In the genomic region with DNA sequence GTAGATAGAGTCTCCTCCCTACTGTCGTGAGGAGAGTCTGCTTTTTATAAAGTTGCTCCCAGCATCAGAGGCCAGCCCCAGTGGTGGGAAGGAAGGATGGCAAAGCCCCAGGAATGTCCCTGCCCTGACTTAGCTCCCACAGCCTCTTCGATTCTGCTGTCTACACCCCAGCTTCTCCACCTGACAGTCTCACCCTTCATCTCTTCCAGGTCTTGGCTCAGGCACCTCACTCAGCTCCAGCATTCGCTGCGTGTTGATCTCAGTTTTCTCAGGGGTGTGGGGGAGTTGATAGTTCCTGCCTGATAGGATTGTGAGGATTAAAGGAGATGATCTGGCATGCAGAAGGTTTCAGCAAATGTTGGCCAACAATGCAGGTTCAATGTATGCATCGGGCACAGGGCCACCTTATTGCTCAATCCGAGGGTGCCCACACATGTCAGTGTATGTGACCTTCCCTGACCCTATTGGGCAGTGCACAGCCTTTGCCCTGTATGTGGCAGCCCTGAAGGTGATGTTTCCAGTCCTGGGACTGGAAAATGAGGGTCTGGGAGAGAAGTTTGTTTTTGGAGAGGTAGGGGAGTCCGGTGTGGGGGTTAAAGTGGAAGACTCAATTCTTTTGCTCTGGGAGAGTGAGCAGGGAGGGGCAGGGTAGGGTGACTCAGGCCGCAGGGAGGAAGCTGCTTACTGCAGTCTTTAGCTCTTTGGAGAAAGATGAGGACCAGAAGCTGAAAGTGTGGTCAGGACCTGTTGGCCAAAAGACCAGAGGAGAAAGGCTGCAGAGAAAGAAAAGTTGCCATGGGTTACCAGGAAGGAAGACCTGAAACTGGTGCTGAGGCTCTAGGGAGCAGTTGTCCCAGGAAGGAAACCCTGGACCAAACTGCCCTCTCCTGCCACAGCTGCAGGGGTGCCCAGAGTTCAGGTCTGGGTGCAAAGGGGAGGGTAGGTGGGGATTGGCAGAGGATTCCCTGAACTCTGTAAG, we compare ENCODE assay signal across 9 cellular contexts.
DNase-seq lines count a peak whose midpoint lies in the region; ATAC-seq lines count a peak whose summit lies in the region.
"Had no signal": no experiment of that assay in that cellular context is flagged by ENCODE, and none has a peak within 500 bp of the region (broad histone marks: within the 10 kb centered on the region; RNA-seq: fewer than 3 reads in every experiment).

No MANE protein-coding gene starts in this region.

- no peaks in the 10 kb centered on the region for H3K9me3 ChIP-seq in adipocyte (ENCODE audit: control insufficient read depth, low read length)

- no peaks in the 10 kb centered on the region for H3K27me3 ChIP-seq in adipocyte (replicated peaks; ENCODE audit: control insufficient read depth, insufficient read depth, low read length)

- H3K9ac ChIP-seq in adipocyte (ENCODE audit: low read length): peak overlapping the region; percentile 9

- H3K4me1 ChIP-seq in adipocyte (ENCODE audit: control insufficient read depth, insufficient read depth, low read length): peaks cover 64% of the 10 kb centered on the region

- ATAC-seq in GM18909 (IDR thresholded peaks at IDR 0.05; ENCODE audit: poor library complexity, unreplicated experiment): no peak
- no peak for ATAC-seq in HG03442 (IDR thresholded peaks at IDR 0.05; ENCODE audit: unreplicated experiment)

- DNase-seq in activated CD8-positive, alpha-beta memory T cell treated with anti-CD3 and anti-CD28 coated beads for 24 hours: peak; percentile 44
- no peak for DNase-seq in activated CD8-positive, alpha-beta memory T cell treated with anti-CD3 and anti-CD28 coated beads, Interleukin-2, amount 50 U/mL, for 4 hours
- peak; percentile 68 for DNase-seq in adipocyte (ENCODE audit: low read depth)
- DNase-seq in islet precursor cell: peak; percentile 50
- DNase-seq in ureter (ENCODE audit: low spot score): peak; percentile 41
- DNase-seq in NCI-H2081 (lab: John Stamatoyannopoulos, UW): no peak
- DNase-seq: activated T-cell treated with anti-CD3 and anti-CD28 coated beads, Interleukin-2, amount 50 U/mL, for 4 hours had no signal

- no peaks in the 10 kb centered on the region for H3K36me3 ChIP-seq in adipocyte (ENCODE audit: control insufficient read depth, insufficient read depth, low read length, severe bottlenecking)

- H3K4me3 ChIP-seq in adipocyte (ENCODE audit: low read length): no peak overlapping the region

Comparison
In these comparisons a context has a peak if more than half of its experiments do, and no peak if none do; other contexts are left out.
1. DNase-seq: peak in activated CD8-positive, alpha-beta memory T cell treated with anti-CD3 and anti-CD28 coated beads for 24 hours (single experiment), adipocyte (single experiment), islet precursor cell (single experiment) and ureter (single experiment); none in activated CD8-positive, alpha-beta memory T cell treated with anti-CD3 and anti-CD28 coated beads, Interleukin-2, amount 50 U/mL, for 4 hours (single experiment) and NCI-H2081 (0 of 2).